In genomic region chr11:63371396-63371795, GRCh38 we compare ENCODE assay signal across 39 cellular contexts. TPM values are rescaled to one million over a fixed set of nuclear protein-coding genes. Genes with fewer than 3 reads are reported as not detected.
"Had no signal": no experiment of that assay in that cellular context is flagged by ENCODE, and none has a peak within 500 bp of the region (broad histone marks: within the 10 kb centered on the region; RNA-seq: fewer than 3 reads in every experiment).

No MANE protein-coding gene starts in this region.

- H3K9me3 Mint-ChIP-seq: activated CD4-positive, alpha-beta memory T cell treated with anti-CD3 and anti-CD28 coated beads for 36 hours; activated CD4-positive, alpha-beta T cell treated with anti-CD3 and anti-CD28 coated beads, Interleukin-2, amount 10 ng/mL, durations not matched to agents 24 days and 14 days; activated naive CD4-positive, alpha-beta T cell treated with anti-CD3 and anti-CD28 coated beads for 36 hours; activated naive CD4-positive, alpha-beta T cell treated with anti-CD3 and anti-CD28 coated beads, Interleukin-2, amount 50 U/mL, for 72 hours; activated T-cell treated with anti-CD3 and anti-CD28 coated beads, Interleukin-2, amount 50 U/mL, for 4 hours; activated T-helper 1 cell treated with anti-CD3 and anti-CD28 coated beads, Interleukin-12 subunit alpha, Interleukin-12 subunit beta, Interleukin-2, Interleukin-4 antibody, amounts not matched to agents 30 ng/mL and 10 ng/mL and 1 ng/mL, durations not matched to agents 14 hours and 24 hours and 36 hours; activated T-helper 17 cell treated with anti-CD3 and anti-CD28 coated beads, Interleukin-2, amount 50 U/mL, for 72 hours; T-helper 1 cell treated with Interleukin-12 subunit alpha and Interleukin-12 subunit beta and Interleukin-4 antibody, amounts not matched to agents 30 μg/mL and 1 μg/mL, for 36 hours had no signal

- H3K9me3 ChIP-seq: adrenal gland, body of pancreas, breast epithelium had no signal

- H3K4me3 Mint-ChIP-seq: activated B cell treated with CpG ODN at 0.5 μM for 24 hours; activated CD4-positive, alpha-beta memory T cell treated with anti-CD3 and anti-CD28 coated beads for 36 hours; activated CD4-positive, alpha-beta T cell treated with anti-CD3 and anti-CD28 coated beads, Interleukin-2, amount 10 ng/mL, durations not matched to agents 24 days and 14 days; activated CD8-positive, alpha-beta T cell treated with anti-CD3 and anti-CD28 coated beads for 36 hours; activated naive CD4-positive, alpha-beta T cell treated with anti-CD3 and anti-CD28 coated beads for 36 hours; activated naive CD8-positive, alpha-beta T cell treated with anti-CD3 and anti-CD28 coated beads for 36 hours; activated T-cell treated with anti-CD3 and anti-CD28 coated beads, Interleukin-2, amount 50 U/mL, for 4 hours; activated T-cell treated with anti-CD3 and anti-CD28 coated beads, Interleukin-2, amount 50 U/mL, for 72 hours; activated T-helper 1 cell treated with anti-CD3 and anti-CD28 coated beads, Interleukin-12 subunit alpha, Interleukin-12 subunit beta, Interleukin-2, Interleukin-4 antibody, amounts not matched to agents 30 ng/mL and 10 ng/mL and 1 ng/mL, durations not matched to agents 14 hours and 24 hours and 36 hours; activated T-helper 17 cell treated with anti-CD3 and anti-CD28 coated beads, Interleukin-2, amount 50 U/mL, for 72 hours; T-helper 1 cell treated with Interleukin-12 subunit alpha and Interleukin-12 subunit beta and Interleukin-4 antibody, amounts not matched to agents 30 μg/mL and 1 μg/mL, for 36 hours; T-helper 2 cell treated with Interferon-gamma antibody and Interleukin-4, amounts not matched to agents 5 μg/mL and 100 μg/mL, for 36 hours had no signal

- H3K36me3 Mint-ChIP-seq: activated CD4-positive, alpha-beta memory T cell treated with anti-CD3 and anti-CD28 coated beads for 36 hours; activated naive CD4-positive, alpha-beta T cell treated with anti-CD3 and anti-CD28 coated beads, Interleukin-2, amount 50 U/mL, for 72 hours; activated naive CD8-positive, alpha-beta T cell treated with anti-CD3 and anti-CD28 coated beads for 36 hours had no signal

- DNase-seq: activated B cell treated with CpG ODN at 0.5 μM for 24 hours; activated CD4-positive, alpha-beta memory T cell treated with anti-CD3 and anti-CD28 coated beads for 36 hours; activated CD4-positive, alpha-beta T cell treated with anti-CD3 and anti-CD28 coated beads for 4 hours; activated CD4-positive, alpha-beta T cell treated with anti-CD3 and anti-CD28 coated beads, Interleukin-2, amount 10 ng/mL, durations not matched to agents 24 days and 14 days; activated CD4-positive, alpha-beta T cell treated with anti-CD3 and anti-CD28 coated beads, Interleukin-2, amount 50 U/mL, for 1 hour; activated CD4-positive, alpha-beta T cell treated with anti-CD3 and anti-CD28 coated beads, Interleukin-2, amount 50 U/mL, for 4 hours; activated CD4-positive, CD25-positive, alpha-beta regulatory T cell treated with anti-CD3 and anti-CD28 coated beads, Interleukin-2, amount 50 U/mL, for 72 hours; activated CD8-positive, alpha-beta memory T cell treated with anti-CD3 and anti-CD28 coated beads, Interleukin-2, amount 50 U/mL, for 4 hours; activated CD8-positive, alpha-beta T cell treated with anti-CD3 and anti-CD28 coated beads for 36 hours; activated effector memory CD4-positive, alpha-beta T cell treated with anti-CD3 and anti-CD28 coated beads, Interleukin-2, amount 50 U/mL, for 16 hours; activated gamma-delta T cell treated with Interleukin-2 at 50 U/mL for 16 hours; activated naive CD4-positive, alpha-beta T cell; activated naive CD4-positive, alpha-beta T cell treated with anti-CD3 and anti-CD28 coated beads for 36 hours; activated naive CD4-positive, alpha-beta T cell treated with anti-CD3 and anti-CD28 coated beads, Interleukin-2, amount 50 U/mL, for 16 hours; activated naive CD8-positive, alpha-beta T cell treated with anti-CD3 and anti-CD28 coated beads for 36 hours; activated T-cell treated with anti-CD3 and anti-CD28 coated beads for 4 hours; activated T-cell treated with anti-CD3 and anti-CD28 coated beads, Interleukin-2, amount 50 U/mL, for 1 hour; activated T-cell treated with anti-CD3 and anti-CD28 coated beads, Interleukin-2, amount 50 U/mL, for 4 hours; activated T-cell treated with anti-CD3 and anti-CD28 coated beads, Interleukin-2, amount 50 U/mL, for 72 hours; adrenal gland; amniotic stem cell; aorta; body of pancreas; brain microvascular endothelial cell; central memory CD4-positive, alpha-beta T cell; SW 1271; T-helper 1 cell; T-helper 2 cell; T-helper 9 cell had no signal

- H3K36me3 ChIP-seq: adrenal gland, brain microvascular endothelial cell, breast epithelium had no signal

- H3K27me3 ChIP-seq: adrenal gland, body of pancreas, brain microvascular endothelial cell had no signal

- H3K4me1 ChIP-seq: breast epithelium had no signal

- H3K27ac Mint-ChIP-seq: activated B cell treated with CpG ODN at 0.5 μM for 24 hours; activated CD4-positive, alpha-beta memory T cell treated with anti-CD3 and anti-CD28 coated beads for 36 hours; activated CD4-positive, alpha-beta T cell treated with anti-CD3 and anti-CD28 coated beads, Interleukin-2, amount 10 ng/mL, durations not matched to agents 24 days and 14 days; activated CD8-positive, alpha-beta T cell treated with anti-CD3 and anti-CD28 coated beads for 36 hours; activated naive CD4-positive, alpha-beta T cell treated with anti-CD3 and anti-CD28 coated beads for 36 hours; activated naive CD4-positive, alpha-beta T cell treated with anti-CD3 and anti-CD28 coated beads, Interleukin-2, amount 50 U/mL, for 72 hours; activated naive CD8-positive, alpha-beta T cell treated with anti-CD3 and anti-CD28 coated beads for 36 hours; activated T-cell treated with anti-CD3 and anti-CD28 coated beads, Interleukin-2, amount 50 U/mL, for 72 hours; activated T-helper 1 cell treated with anti-CD3 and anti-CD28 coated beads, Interleukin-12 subunit alpha, Interleukin-12 subunit beta, Interleukin-2, Interleukin-4 antibody, amounts not matched to agents 30 ng/mL and 10 ng/mL and 1 ng/mL, durations not matched to agents 14 hours and 24 hours and 36 hours; activated T-helper 17 cell treated with anti-CD3 and anti-CD28 coated beads, Interleukin-2, amount 50 U/mL, for 72 hours; T-helper 1 cell treated with Interleukin-12 subunit alpha and Interleukin-12 subunit beta and Interleukin-4 antibody, amounts not matched to agents 30 μg/mL and 1 μg/mL, for 36 hours; T-helper 2 cell treated with Interferon-gamma antibody and Interleukin-4, amounts not matched to agents 5 μg/mL and 100 μg/mL, for 36 hours had no signal

- H3K4me3 ChIP-seq: adrenal gland, body of pancreas, breast epithelium had no signal

- ATAC-seq: activated CD8-positive, alpha-beta T cell treated with anti-CD3 and anti-CD28 coated beads for 36 hours; activated naive CD4-positive, alpha-beta T cell treated with anti-CD3 and anti-CD28 coated beads, Interleukin-2, amount 50 U/mL, for 72 hours; activated T-cell treated with anti-CD3 and anti-CD28 coated beads, Interleukin-2, amount 50 U/mL, for 4 hours; activated T-cell treated with anti-CD3 and anti-CD28 coated beads, Interleukin-2, amount 50 U/mL, for 72 hours; activated T-helper 17 cell treated with anti-CD3 and anti-CD28 coated beads, Interleukin-2, amount 50 U/mL, for 72 hours; body of pancreas had no signal

- H3K27ac ChIP-seq: adrenal gland, body of pancreas, brain microvascular endothelial cell, breast epithelium, VCaP had no signal

- H3K4me1 Mint-ChIP-seq: activated CD4-positive, alpha-beta T cell treated with anti-CD3 and anti-CD28 coated beads, Interleukin-2, amount 10 ng/mL, durations not matched to agents 24 days and 14 days; activated naive CD8-positive, alpha-beta T cell treated with anti-CD3 and anti-CD28 coated beads for 36 hours; activated T-helper 17 cell treated with anti-CD3 and anti-CD28 coated beads, Interleukin-2, amount 50 U/mL, for 72 hours had no signal

RNA-seq across cellular contexts. Expression of gene SLC22A9, which starts 1.8 kb away (rescaled TPM):
- total RNA-seq: activated B cell treated with CpG ODN at 0.5 μM for 24 hours; activated CD4-positive, alpha-beta memory T cell treated with anti-CD3 and anti-CD28 coated beads for 36 hours; activated CD4-positive, alpha-beta T cell treated with anti-CD3 and anti-CD28 coated beads, Interleukin-2, amount 10 ng/mL, durations not matched to agents 24 days and 14 days; activated CD8-positive, alpha-beta memory T cell treated with anti-CD3 and anti-CD28 coated beads for 36 hours; activated CD8-positive, alpha-beta T cell treated with anti-CD3 and anti-CD28 coated beads for 36 hours; activated naive CD4-positive, alpha-beta T cell treated with anti-CD3 and anti-CD28 coated beads for 36 hours; activated naive CD4-positive, alpha-beta T cell treated with anti-CD3 and anti-CD28 coated beads, Interleukin-2, amount 50 U/mL, for 72 hours; activated naive CD8-positive, alpha-beta T cell treated with anti-CD3 and anti-CD28 coated beads for 36 hours; activated T-cell treated with anti-CD3 and anti-CD28 coated beads, Interleukin-2, amount 50 U/mL, for 4 hours; activated T-cell treated with anti-CD3 and anti-CD28 coated beads, Interleukin-2, amount 50 U/mL, for 72 hours; activated T-helper 1 cell treated with anti-CD3 and anti-CD28 coated beads, Interleukin-12 subunit alpha, Interleukin-12 subunit beta, Interleukin-2, Interleukin-4 antibody, amounts not matched to agents 30 ng/mL and 10 ng/mL and 1 ng/mL, durations not matched to agents 14 hours and 24 hours and 36 hours; activated T-helper 17 cell treated with anti-CD3 and anti-CD28 coated beads, Interleukin-2, amount 50 U/mL, for 72 hours; adrenal gland; aorta; astrocyte; breast epithelium; cardiac septum had no signal
- polyA plus RNA-seq: adrenal gland, aorta had no signal
